In the genomic region with DNA sequence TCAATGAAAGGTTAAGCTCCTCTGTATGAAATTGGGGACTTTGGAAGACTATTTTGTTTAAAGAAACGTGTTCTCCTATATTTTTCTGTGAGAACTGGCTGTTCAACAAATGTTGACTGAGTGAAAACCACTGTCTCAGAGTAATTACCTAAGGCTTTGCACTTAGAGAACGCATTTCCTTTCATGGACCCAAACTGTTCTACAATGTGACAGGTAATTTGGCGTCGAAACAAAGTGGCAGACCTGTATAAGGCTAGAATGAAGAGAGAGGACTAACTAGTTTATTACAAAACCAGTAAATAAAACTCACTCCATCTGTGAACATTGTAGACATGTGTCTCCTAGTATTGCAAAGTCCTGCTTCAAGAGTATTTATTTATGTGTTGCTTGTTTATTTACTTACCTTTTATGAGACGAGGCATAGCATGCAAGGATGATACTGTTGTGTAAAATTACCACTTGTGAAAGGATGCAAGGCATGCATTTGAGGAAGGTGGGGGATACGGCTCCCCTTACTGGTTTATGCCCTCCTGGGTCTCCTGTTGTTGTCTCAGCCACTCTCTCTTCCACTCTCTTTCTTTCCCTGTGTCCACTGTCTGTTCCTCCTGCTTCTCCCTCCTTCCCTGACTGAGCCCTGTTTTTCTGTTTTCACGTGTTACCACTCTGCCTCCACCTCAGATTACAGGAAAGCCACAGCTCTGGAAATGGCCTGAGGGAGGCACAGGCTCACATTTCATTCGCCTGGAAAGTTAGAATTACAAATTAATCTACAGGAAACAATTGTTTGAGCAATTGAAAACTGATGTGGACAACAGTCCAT, we compare ENCODE assay signal across 10 cellular contexts.
DNase-seq lines count a peak whose midpoint lies in the region; ATAC-seq and TF ChIP-seq lines count a peak whose summit lies in the region.
"Had no signal": no experiment of that assay in that cellular context is flagged by ENCODE, and none has a peak within 500 bp of the region (broad histone marks: within the 10 kb centered on the region; RNA-seq: fewer than 3 reads in every experiment).

No MANE protein-coding gene starts in this region.

- no peaks in the 10 kb centered on the region for H3K36me3 ChIP-seq in adipocyte (ENCODE audit: control insufficient read depth, insufficient read depth, low read length, severe bottlenecking)
- no peaks in the 10 kb centered on the region for H3K36me3 ChIP-seq in neural cell (ENCODE audit: insufficient read depth, low read length)
- H3K36me3 ChIP-seq: esophagus muscularis mucosa had no signal

- POLR2A ChIA-PET in activated CD4-positive, alpha-beta T cell treated with anti-CD3 and anti-CD28 coated beads for 36 hours (lab: Charles Lee): no interaction called here

- no peak overlapping the region for H2AFZ ChIP-seq in neural cell (ENCODE audit: low read depth, low read length)

- H3K9me3 ChIP-seq in adipocyte (ENCODE audit: control insufficient read depth, low read length) (no peaks in the 10 kb centered on the region), neural cell (ENCODE audit: low read length) (no peaks in the 10 kb centered on the region)
- H3K9me3 ChIP-seq: esophagus muscularis mucosa had no signal

- H3K9me3 Mint-ChIP-seq in activated CD4-positive, alpha-beta T cell treated with anti-CD3 and anti-CD28 coated beads for 36 hours (ENCODE audit: low read depth): no peaks in the 10 kb centered on the region

- no peaks in the 10 kb centered on the region for H3K27me3 Mint-ChIP-seq in activated CD4-positive, alpha-beta T cell treated with anti-CD3 and anti-CD28 coated beads for 36 hours

- TF ChIP-seq CTCF in neural cell (IDR thresholded peaks at IDR 0.05; ENCODE audit: poor library complexity, severe bottlenecking): no peak

- H3K4me3 ChIP-seq in adipocyte (ENCODE audit: low read length) (no peak overlapping the region), neural cell (ENCODE audit: low read length) (no peak overlapping the region)
- H3K4me3 ChIP-seq: esophagus muscularis mucosa had no signal

- H3K36me3 Mint-ChIP-seq in activated CD4-positive, alpha-beta T cell treated with anti-CD3 and anti-CD28 coated beads for 36 hours (ENCODE audit: low read depth): no peaks in the 10 kb centered on the region

- no peaks in the 10 kb centered on the region for H4K20me1 ChIP-seq in neural cell (ENCODE audit: insufficient read depth)

- ATAC-seq in activated CD4-positive, alpha-beta T cell treated with anti-CD3 and anti-CD28 coated beads for 36 hours: no peak
- ATAC-seq in GM18511 (IDR thresholded peaks at IDR 0.05; ENCODE audit: unreplicated experiment): no peak
- ATAC-seq: activated T-cell treated with anti-CD3 and anti-CD28 coated beads, Interleukin-2, amount 50 U/mL, for 72 hours had no signal

- intact Hi-C loops in activated CD4-positive, alpha-beta T cell treated with anti-CD3 and anti-CD28 coated beads for 36 hours (cut with DNase I, micrococcal nuclease): no loop called here

- H3K4me1 ChIP-seq in adipocyte (ENCODE audit: control insufficient read depth, insufficient read depth, low read length): no peaks in the 10 kb centered on the region

- TF ChIP-seq RAD21 in neural cell (conservative IDR thresholded peaks at IDR 0.05): no peak

- no peaks in the 10 kb centered on the region for H3F3A ChIP-seq in neural cell (ENCODE audit: insufficient read depth, low read length, poor library complexity, severe bottlenecking)

- H3K27ac Mint-ChIP-seq in activated CD4-positive, alpha-beta T cell treated with anti-CD3 and anti-CD28 coated beads for 36 hours: no peak overlapping the region
- H3K27ac Mint-ChIP-seq: activated T-cell treated with anti-CD3 and anti-CD28 coated beads, Interleukin-2, amount 50 U/mL, for 72 hours had no signal

- DNase-seq in EH (ENCODE audit: low read depth) (peak; percentile 29), NCI-H1048 (lab: John Stamatoyannopoulos, UW) (peak; percentile 18), adipocyte (ENCODE audit: low read depth) (peak; percentile 69), DMS153 (lab: John Stamatoyannopoulos, UW) (no peak)
- no peak for DNase-seq in activated CD4-positive, alpha-beta T cell treated with anti-CD3 and anti-CD28 coated beads for 36 hours
- no peak for DNase-seq in activated naive CD4-positive, alpha-beta T cell treated with Interleukin-2 at 50 U/mL for 16 hours
- DNase-seq: activated T-cell treated with anti-CD3 and anti-CD28 coated beads, Interleukin-2, amount 50 U/mL, for 72 hours had no signal

- H3K4me3 Mint-ChIP-seq in activated CD4-positive, alpha-beta T cell treated with anti-CD3 and anti-CD28 coated beads for 36 hours: no peak overlapping the region
- H3K4me3 Mint-ChIP-seq: activated T-cell treated with anti-CD3 and anti-CD28 coated beads, Interleukin-2, amount 50 U/mL, for 72 hours had no signal

- no peaks in the 10 kb centered on the region for H3K4me1 Mint-ChIP-seq in activated CD4-positive, alpha-beta T cell treated with anti-CD3 and anti-CD28 coated beads for 36 hours

- no peaks in the 10 kb centered on the region for H3K79me2 ChIP-seq in neural cell (replicated peaks; ENCODE audit: insufficient read depth, low read length)

- H3K9ac ChIP-seq in adipocyte (ENCODE audit: low read length): no peak overlapping the region
- H3K9ac ChIP-seq in neural cell (ENCODE audit: low read length): no peak overlapping the region

- H3K9me2 ChIP-seq in neural cell (ENCODE audit: insufficient read depth, low read length): no peaks in the 10 kb centered on the region

- H3K4me2 ChIP-seq in neural cell (ENCODE audit: low read length): no peak overlapping the region

- no peak for TF ChIP-seq EP300 in neural cell (conservative IDR thresholded peaks at IDR 0.05; ENCODE audit: poor library complexity, severe bottlenecking)

- CTCF ChIA-PET in activated CD4-positive, alpha-beta T cell treated with anti-CD3 and anti-CD28 coated beads for 36 hours (lab: Charles Lee): no interaction called here

- H3K27me3 ChIP-seq in adipocyte (replicated peaks; ENCODE audit: control insufficient read depth, insufficient read depth, low read length): no peaks in the 10 kb centered on the region
- H3K27me3 ChIP-seq in neural cell (ENCODE audit: insufficient read depth, low read depth, low read length): no peaks in the 10 kb centered on the region
- H3K27me3 ChIP-seq: esophagus muscularis mucosa had no signal

- peak overlapping the region; percentile 14 for H3K27ac ChIP-seq in neural cell (ENCODE audit: low read length)
- H3K27ac ChIP-seq: esophagus muscularis mucosa had no signal

TF ChIP-seq in neural cell, 6 proteins besides CTCF, POLR2A, EP300 and RAD21:
- TF ChIP-seq TAF1 (IDR thresholded peaks at IDR 0.05; ENCODE audit: low read depth): no peak
- TF ChIP-seq POLR2AphosphoS5 (IDR thresholded peaks at IDR 0.05): peak; percentile 28
- TF ChIP-seq SMC3 (conservative IDR thresholded peaks at IDR 0.05; ENCODE audit: poor library complexity): no peak

Comparison
In these comparisons a context has a peak if more than half of its experiments do, and no peak if none do; other contexts are left out.
1. DNase-seq: peak in EH (single experiment), NCI-H1048 (single experiment) and adipocyte (single experiment); none in activated CD4-positive, alpha-beta T cell treated with anti-CD3 and anti-CD28 coated beads for 36 hours (single experiment), DMS153 (single experiment) and activated naive CD4-positive, alpha-beta T cell treated with Interleukin-2 at 50 U/mL for 16 hours (single experiment).